ENCODE assay signal across 8 cellular contexts in the genomic region with DNA sequence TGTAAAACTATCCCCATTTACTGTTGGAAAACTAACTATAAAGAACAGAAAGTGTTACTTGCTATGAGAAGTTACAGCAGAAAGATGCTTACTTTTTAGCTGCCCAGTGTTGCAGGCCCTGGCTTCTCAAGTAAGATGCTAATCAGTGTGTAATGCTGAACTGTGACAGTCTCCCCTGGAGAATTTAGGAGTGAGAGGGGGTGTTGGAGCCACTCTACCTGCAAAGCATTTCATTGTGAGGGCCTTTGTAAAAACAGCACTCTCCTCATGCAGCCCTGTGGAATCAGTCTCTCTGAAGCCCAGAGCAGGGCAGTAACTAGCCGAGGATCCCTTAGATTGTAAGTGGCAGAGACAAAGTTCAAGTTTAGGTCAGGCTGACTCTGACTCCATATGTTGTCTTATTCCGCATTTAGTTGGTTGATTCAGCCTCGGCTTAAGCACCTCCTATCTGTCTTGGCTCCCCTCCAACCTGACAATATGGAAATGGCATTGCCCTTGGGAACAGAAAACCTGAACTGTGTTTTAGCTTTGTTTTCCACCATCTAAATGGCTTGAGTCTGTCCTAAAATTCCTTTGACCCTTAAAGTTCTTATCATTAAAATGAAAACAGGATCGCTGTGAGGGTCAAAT.
A peak's percentile ranks its signal among the peaks of the same experiment; 100 is the strongest.
DNase-seq lines count a peak whose midpoint lies in the region; ATAC-seq, FAIRE-seq and TF ChIP-seq lines count a peak whose summit lies in the region.

No MANE protein-coding gene starts in this region.

- TF ChIP-seq POLR2A in GM12892 (IDR thresholded peaks at IDR 0.05; ENCODE audit: low read depth, low read length), result no peak
- no peak for TF ChIP-seq POLR2A in stomach (IDR thresholded peaks at IDR 0.05)

- H3K4me2 ChIP-seq in BLaER1, result peak overlapping the region; percentile 61

- peaks cover 0 to 1% (median 1%) of the 10 kb centered on the region in 3 donors for H3K9me3 Mint-ChIP-seq in IgD-negative memory B cell
- peaks cover 10% of the 10 kb centered on the region for H3K9me3 Mint-ChIP-seq in activated T-helper 1 cell treated with anti-CD3 and anti-CD28 coated beads, Interleukin-12 subunit alpha, Interleukin-12 subunit beta, Interleukin-2, Interleukin-4 antibody, amounts not matched to agents 30 ng/mL and 10 ng/mL and 1 ng/mL, durations not matched to agents 14 hours and 24 hours and 36 hours

- H3K4me1 ChIP-seq in BLaER1 (peaks cover 22% of the 10 kb centered on the region), right atrium auricular region (peaks cover 0 to 44% of the 10 kb centered on the region in 2 donors), stomach (peaks cover 0 to 47% (median 14%) of the 10 kb centered on the region in 4 donors)

- no peak for DNase-seq in activated T-helper 1 cell treated with anti-CD3 and anti-CD28 coated beads, Interleukin-12 subunit alpha, Interleukin-12 subunit beta, Interleukin-2, Interleukin-4 antibody, amounts not matched to agents 30 ng/mL and 10 ng/mL and 1 ng/mL, durations not matched to agents 14 hours and 24 hours and 36 hours (ENCODE audit: low spot score)
- DNase-seq in right atrium auricular region (ENCODE audit: low spot score) (no peak), GM12892 (ENCODE audit: insufficient read length) (no peak), stomach (no peak)

- 40 to 54% (median 46%) methylated on average over 4 of the region's 4 CpGs for WGBS in stomach, 5 donors

- no peak for FAIRE-seq in GM12892 (lab: Jason Lieb, UNC)

- 0 out of 2 replicates have a peak, but pooled peaks cover 4% of the 10 kb centered on the region for H4K20me1 ChIP-seq in BLaER1

- H3K4me3 ChIP-seq in BLaER1, result no peak overlapping the region
- H3K4me3 ChIP-seq in right atrium auricular region, result no peak overlapping the region
- H3K4me3 ChIP-seq in stomach, result no peak overlapping the region

- H3K27ac ChIP-seq in BLaER1 (no peak overlapping the region), right atrium auricular region (peak overlapping the region; percentile 19 to 49), stomach (peak overlapping the region in 1 of 5 donors; percentile 28)

- H3K36me3 Mint-ChIP-seq in IgD-negative memory B cell, result no peaks in the 10 kb centered on the region
- peaks cover 59% of the 10 kb centered on the region for H3K36me3 Mint-ChIP-seq in activated T-helper 1 cell treated with anti-CD3 and anti-CD28 coated beads, Interleukin-12 subunit alpha, Interleukin-12 subunit beta, Interleukin-2, Interleukin-4 antibody, amounts not matched to agents 30 ng/mL and 10 ng/mL and 1 ng/mL, durations not matched to agents 14 hours and 24 hours and 36 hours (ENCODE audit: low read depth)

- intact Hi-C loops in activated T-helper 1 cell treated with anti-CD3 and anti-CD28 coated beads, Interleukin-12 subunit alpha, Interleukin-12 subunit beta, Interleukin-2, Interleukin-4 antibody, amounts not matched to agents 30 ng/mL and 10 ng/mL and 1 ng/mL, durations not matched to agents 14 hours and 24 hours and 36 hours (cut with micrococcal nuclease), result no loop called here
- intact Hi-C loops in stomach (cut with DNase I; ENCODE audit: low total_unique reads), result loop anchor here (10.0 kb wide), 1 partner anchor 272 kb away; no protein-coding TSS in a partner anchor

- H3K4me1 Mint-ChIP-seq in IgD-negative memory B cell, result peaks cover 7 to 22% (median 12%) of the 10 kb centered on the region in 3 donors
- peaks cover 49% of the 10 kb centered on the region for H3K4me1 Mint-ChIP-seq in activated T-helper 1 cell treated with anti-CD3 and anti-CD28 coated beads, Interleukin-12 subunit alpha, Interleukin-12 subunit beta, Interleukin-2, Interleukin-4 antibody, amounts not matched to agents 30 ng/mL and 10 ng/mL and 1 ng/mL, durations not matched to agents 14 hours and 24 hours and 36 hours (ENCODE audit: low read depth)

- H3K27me3 ChIP-seq in BLaER1 (no peaks in the 10 kb centered on the region), right atrium auricular region (no peaks in the 10 kb centered on the region), stomach (no peaks in the 10 kb centered on the region)

- no peak for ATAC-seq in HG03354 (IDR thresholded peaks at IDR 0.05; ENCODE audit: poor library complexity, severe bottlenecking, unreplicated experiment)
- no peak for ATAC-seq in GM21723 (IDR thresholded peaks at IDR 0.05; ENCODE audit: unreplicated experiment)

- TF ChIP-seq CTCF in right atrium auricular region (IDR thresholded peaks at IDR 0.05) (no peak), stomach (IDR thresholded peaks at IDR 0.05) (no peak)

- no peak for TF ChIP-seq EP300 in stomach (IDR thresholded peaks at IDR 0.05)

- H3K4me3 Mint-ChIP-seq in IgD-negative memory B cell, result no peak overlapping the region
- no peak overlapping the region for H3K4me3 Mint-ChIP-seq in activated T-helper 1 cell treated with anti-CD3 and anti-CD28 coated beads, Interleukin-12 subunit alpha, Interleukin-12 subunit beta, Interleukin-2, Interleukin-4 antibody, amounts not matched to agents 30 ng/mL and 10 ng/mL and 1 ng/mL, durations not matched to agents 14 hours and 24 hours and 36 hours

- H3K9ac ChIP-seq in BLaER1, result no peak overlapping the region

- H3K36me3 ChIP-seq in BLaER1 (peaks cover 67% of the 10 kb centered on the region), right atrium auricular region (no peaks in the 10 kb centered on the region), stomach (peaks cover 0 to 13% (median 10%) of the 10 kb centered on the region in 4 donors)

- H3K9me3 ChIP-seq in BLaER1, result peaks cover 21% of the 10 kb centered on the region
- peaks cover 0 to 8% of the 10 kb centered on the region in 2 donors for H3K9me3 ChIP-seq in right atrium auricular region
- no peaks in the 10 kb centered on the region for H3K9me3 ChIP-seq in stomach

- H3K27ac Mint-ChIP-seq in IgD-negative memory B cell, result peak overlapping the region in 2 of 3 donors; percentile 39 to 40
- H3K27ac Mint-ChIP-seq in activated T-helper 1 cell treated with anti-CD3 and anti-CD28 coated beads, Interleukin-12 subunit alpha, Interleukin-12 subunit beta, Interleukin-2, Interleukin-4 antibody, amounts not matched to agents 30 ng/mL and 10 ng/mL and 1 ng/mL, durations not matched to agents 14 hours and 24 hours and 36 hours, result peak overlapping the region; percentile 15

- no peaks in the 10 kb centered on the region for H3K27me3 Mint-ChIP-seq in IgD-negative memory B cell
- no peaks in the 10 kb centered on the region for H3K27me3 Mint-ChIP-seq in activated T-helper 1 cell treated with anti-CD3 and anti-CD28 coated beads, Interleukin-12 subunit alpha, Interleukin-12 subunit beta, Interleukin-2, Interleukin-4 antibody, amounts not matched to agents 30 ng/mL and 10 ng/mL and 1 ng/mL, durations not matched to agents 14 hours and 24 hours and 36 hours (ENCODE audit: insufficient read depth)
